In genomic region chr15:30001592-30001991, GRCh38 we compare ENCODE assay signal across 25 cellular contexts.
DNase-seq lines count a peak whose midpoint lies in the region; ATAC-seq and TF ChIP-seq lines count a peak whose summit lies in the region.
"Had no signal": no experiment of that assay in that cellular context is flagged by ENCODE, and none has a peak within 500 bp of the region (broad histone marks: within the 10 kb centered on the region; RNA-seq: fewer than 3 reads in every experiment).

No MANE protein-coding gene starts in this region.

- H3K4me3 Mint-ChIP-seq in brain, result peak overlapping the region in 1 of 5 experiments; percentile 4
- H3K4me3 Mint-ChIP-seq: activated CD4-positive, alpha-beta memory T cell treated with anti-CD3 and anti-CD28 coated beads for 36 hours; activated naive CD4-positive, alpha-beta T cell treated with anti-CD3 and anti-CD28 coated beads, Interleukin-2, amount 10 ng/mL, durations not matched to agents 7 days and 5 days; H9; T-cell had no signal

- ATAC-seq in GM18520 (IDR thresholded peaks at IDR 0.05; ENCODE audit: unreplicated experiment), result no peak
- ATAC-seq: lower lobe of right lung, psoas muscle, T-cell had no signal

- peaks cover 7% of the 10 kb centered on the region for H3K27me3 Mint-ChIP-seq in brain

- peaks cover 6% of the 10 kb centered on the region for H3K4me1 Mint-ChIP-seq in brain
- H3K4me1 Mint-ChIP-seq: activated naive CD4-positive, alpha-beta T cell treated with anti-CD3 and anti-CD28 coated beads, Interleukin-2, amount 10 ng/mL, durations not matched to agents 7 days and 5 days; H9; T-cell had no signal

- peak; percentile 91 for DNase-seq in COLO829 (ENCODE audit: low spot score)
- peak; percentile 90 to 96 for DNase-seq in hippocampal formation (lab: John Stamatoyannopoulos, UW)
- peak; percentile 99 for DNase-seq in pons (ENCODE audit: low spot score)
- DNase-seq in stimulated activated CD4-positive, alpha-beta T cell treated with anti-CD3 and anti-CD28 coated beads, Interleukin-4, amount 100 ng/mL, for 1 hour, result no peak
- DNase-seq in NCI-H345 (lab: John Stamatoyannopoulos, UW), result no peak
- no peak for DNase-seq in HT-29 (ENCODE audit: low spot score)
- DNase-seq: activated CD4-positive, alpha-beta memory T cell treated with anti-CD3 and anti-CD28 coated beads for 36 hours; activated CD8-positive, alpha-beta memory T cell treated with anti-CD3 and anti-CD28 coated beads, Interleukin-2, amount 50 U/mL, for 48 hours; activated naive CD4-positive, alpha-beta T cell treated with anti-CD3 and anti-CD28 coated beads, Interleukin-2, amount 10 ng/mL, durations not matched to agents 7 days and 5 days; amniotic stem cell; BE2C; central memory CD4-positive, alpha-beta T cell; DMS53; GDM1; H9; KBM-7; lower lobe of right lung; NCI-H2081 treated with DMSO at 0.1 percent for 48 hours; NCI-H748 treated with DMSO at 0.1 percent for 48 hours; Peyer's patch; psoas muscle; stimulated activated CD4-positive, alpha-beta T cell treated with anti-CD3 and anti-CD28 coated beads, Interleukin-1b, Interleukin-23, amount 100 ng/mL, for 48 hours; T-cell had no signal

- no peak for TF ChIP-seq CTCF in brain (conservative IDR thresholded peaks at IDR 0.05)

- H3K36me3 Mint-ChIP-seq in brain, result no peaks in the 10 kb centered on the region
- H3K36me3 Mint-ChIP-seq: activated CD4-positive, alpha-beta memory T cell treated with anti-CD3 and anti-CD28 coated beads for 36 hours; activated naive CD4-positive, alpha-beta T cell treated with anti-CD3 and anti-CD28 coated beads, Interleukin-2, amount 10 ng/mL, durations not matched to agents 7 days and 5 days; T-cell had no signal

- peaks cover 0 to 4% (median 0%) of the 10 kb centered on the region in 5 experiments for H3K9me3 Mint-ChIP-seq in brain
- H3K9me3 Mint-ChIP-seq: activated CD4-positive, alpha-beta memory T cell treated with anti-CD3 and anti-CD28 coated beads for 36 hours; activated naive CD4-positive, alpha-beta T cell treated with anti-CD3 and anti-CD28 coated beads, Interleukin-2, amount 10 ng/mL, durations not matched to agents 7 days and 5 days; T-cell had no signal

- H3K27ac Mint-ChIP-seq in brain, result peak overlapping the region; percentile 6 to 92 (median 73)
- H3K27ac Mint-ChIP-seq: activated CD4-positive, alpha-beta memory T cell treated with anti-CD3 and anti-CD28 coated beads for 36 hours; activated naive CD4-positive, alpha-beta T cell treated with anti-CD3 and anti-CD28 coated beads, Interleukin-2, amount 10 ng/mL, durations not matched to agents 7 days and 5 days; H9; T-cell had no signal

Comparison
In these comparisons a context has a peak if more than half of its experiments do, and no peak if none do; other contexts are left out.
1. DNase-seq: peak in COLO829 (single experiment), hippocampal formation (2 of 2) and pons (single experiment); none in stimulated activated CD4-positive, alpha-beta T cell treated with anti-CD3 and anti-CD28 coated beads, Interleukin-4, amount 100 ng/mL, for 1 hour (single experiment), NCI-H345 (single experiment) and HT-29 (single experiment).